ENCODE assay signal across 9 cellular contexts in genomic region chr17:75346906-75347305, GRCh38. TPM values are rescaled to one million over a fixed set of nuclear protein-coding genes. Genes with fewer than 3 reads are reported as not detected.
DNase-seq lines count a peak whose midpoint lies in the region; FAIRE-seq lines count a peak whose summit lies in the region.
"Had no signal": no experiment of that assay in that cellular context is flagged by ENCODE, and none has a peak within 500 bp of the region (broad histone marks: within the 10 kb centered on the region; RNA-seq: fewer than 3 reads in every experiment).

No MANE protein-coding gene starts in this region.

- no peaks in the 10 kb centered on the region for H3K27me3 ChIP-seq in CD8-positive, alpha-beta memory T cell (ENCODE audit: insufficient read depth, low read length, poor library complexity, severe bottlenecking)
- no peaks in the 10 kb centered on the region for H3K27me3 ChIP-seq in mononuclear cell (ENCODE audit: insufficient read depth, low read length)

- POLR2A ChIA-PET in CD8-positive, alpha-beta memory T cell (lab: Charles Lee) = interaction anchor here (1.0 kb wide), 1 partner anchor 8 kb away, joined by 3 read pairs; no protein-coding TSS in a partner anchor

- CTCF ChIA-PET in CD8-positive, alpha-beta memory T cell (lab: Charles Lee) = interaction anchor here (1.2 to 3.6 kb wide), 3 partner anchors 10 to 58 kb away, joined by 3 to 18 read pairs (median 4); partner anchors contain the start of gene SLC25A19

- no peaks in the 10 kb centered on the region for H3K9me3 Mint-ChIP-seq in CD8-positive, alpha-beta memory T cell
- no peaks in the 10 kb centered on the region for H3K9me3 Mint-ChIP-seq in activated T-helper 1 cell treated with anti-CD3 and anti-CD28 coated beads, Interleukin-12 subunit alpha, Interleukin-12 subunit beta, Interleukin-2, Interleukin-4 antibody, amounts not matched to agents 30 ng/mL and 10 ng/mL and 1 ng/mL, durations not matched to agents 14 hours and 24 hours and 36 hours

- H3K4me1 ChIP-seq in CD8-positive, alpha-beta memory T cell (ENCODE audit: insufficient read depth, low read length) = peaks cover 87% of the 10 kb centered on the region
- H3K4me1 ChIP-seq in mononuclear cell (ENCODE audit: insufficient read depth, low read length) = peaks cover 97% of the 10 kb centered on the region

- no peaks in the 10 kb centered on the region for H3K27me3 Mint-ChIP-seq in CD8-positive, alpha-beta memory T cell
- H3K27me3 Mint-ChIP-seq in activated T-helper 1 cell treated with anti-CD3 and anti-CD28 coated beads, Interleukin-12 subunit alpha, Interleukin-12 subunit beta, Interleukin-2, Interleukin-4 antibody, amounts not matched to agents 30 ng/mL and 10 ng/mL and 1 ng/mL, durations not matched to agents 14 hours and 24 hours and 36 hours (ENCODE audit: insufficient read depth) = no peaks in the 10 kb centered on the region

- H3K27ac ChIP-seq in CD8-positive, alpha-beta memory T cell (ENCODE audit: low read depth, low read length) = peak overlapping the region; percentile 11

- peak overlapping the region; percentile 69 to 94 (median 88) for H3K27ac Mint-ChIP-seq in CD8-positive, alpha-beta memory T cell
- H3K27ac Mint-ChIP-seq in activated T-helper 1 cell treated with anti-CD3 and anti-CD28 coated beads, Interleukin-12 subunit alpha, Interleukin-12 subunit beta, Interleukin-2, Interleukin-4 antibody, amounts not matched to agents 30 ng/mL and 10 ng/mL and 1 ng/mL, durations not matched to agents 14 hours and 24 hours and 36 hours = peak overlapping the region; percentile 77

- FAIRE-seq in HTR-8/SVneo (lab: Jason Lieb, UNC) = no peak

- intact Hi-C loops in activated T-helper 1 cell treated with anti-CD3 and anti-CD28 coated beads, Interleukin-12 subunit alpha, Interleukin-12 subunit beta, Interleukin-2, Interleukin-4 antibody, amounts not matched to agents 30 ng/mL and 10 ng/mL and 1 ng/mL, durations not matched to agents 14 hours and 24 hours and 36 hours (cut with micrococcal nuclease) = loop anchor here (1.0 to 2.0 kb wide), 4 partner anchors 9 to 47 kb away; no protein-coding TSS in a partner anchor

- H3K36me3 ChIP-seq in CD8-positive, alpha-beta memory T cell (ENCODE audit: insufficient read depth, low read length) = no peaks in the 10 kb centered on the region

- no peak overlapping the region for H3K4me3 ChIP-seq in CD8-positive, alpha-beta memory T cell (ENCODE audit: low read length)
- H3K4me3 ChIP-seq in mononuclear cell (ENCODE audit: low read length) = peak overlapping the region; percentile 14

- no peaks in the 10 kb centered on the region for H3K9me3 ChIP-seq in CD8-positive, alpha-beta memory T cell (ENCODE audit: low read length)
- H3K9me3 ChIP-seq in mononuclear cell (ENCODE audit: low read depth, low read length) = no peaks in the 10 kb centered on the region

- peaks cover 0 to 2% (median 0%) of the 10 kb centered on the region in 3 donors for H3K36me3 Mint-ChIP-seq in CD8-positive, alpha-beta memory T cell
- peaks cover 4% of the 10 kb centered on the region for H3K36me3 Mint-ChIP-seq in activated T-helper 1 cell treated with anti-CD3 and anti-CD28 coated beads, Interleukin-12 subunit alpha, Interleukin-12 subunit beta, Interleukin-2, Interleukin-4 antibody, amounts not matched to agents 30 ng/mL and 10 ng/mL and 1 ng/mL, durations not matched to agents 14 hours and 24 hours and 36 hours (ENCODE audit: low read depth)

- H3K4me3 Mint-ChIP-seq in CD8-positive, alpha-beta memory T cell = peak overlapping the region in 6 of 7 donors; percentile 77 to 88 (median 81)
- H3K4me3 Mint-ChIP-seq in activated T-helper 1 cell treated with anti-CD3 and anti-CD28 coated beads, Interleukin-12 subunit alpha, Interleukin-12 subunit beta, Interleukin-2, Interleukin-4 antibody, amounts not matched to agents 30 ng/mL and 10 ng/mL and 1 ng/mL, durations not matched to agents 14 hours and 24 hours and 36 hours = peak overlapping the region; percentile 67

- no peak for DNase-seq in CD8-positive, alpha-beta memory T cell
- DNase-seq in HTR-8/SVneo (ENCODE audit: insufficient read length, low spot score) (peak; percentile 42), NCI-H1694 treated with DMSO at 0.1 percent for 48 hours (lab: John Stamatoyannopoulos, UW) (no peak), NOMO-1 (lab: John Stamatoyannopoulos, UW; ENCODE audit: unreplicated experiment in 2 of 2) (no peak), amniotic stem cell (lab: John Stamatoyannopoulos, UW) (no peak), NCI-H1092 (lab: John Stamatoyannopoulos, UW) (no peak)
- no peak for DNase-seq in activated T-helper 1 cell treated with anti-CD3 and anti-CD28 coated beads, Interleukin-12 subunit alpha, Interleukin-12 subunit beta, Interleukin-2, Interleukin-4 antibody, amounts not matched to agents 30 ng/mL and 10 ng/mL and 1 ng/mL, durations not matched to agents 14 hours and 24 hours and 36 hours (ENCODE audit: low spot score)
- DNase-seq: SIG-M5 had no signal

- H3K4me1 Mint-ChIP-seq in CD8-positive, alpha-beta memory T cell = peaks cover 88 to 100% (median 99%) of the 10 kb centered on the region in 3 donors
- H3K4me1 Mint-ChIP-seq in activated T-helper 1 cell treated with anti-CD3 and anti-CD28 coated beads, Interleukin-12 subunit alpha, Interleukin-12 subunit beta, Interleukin-2, Interleukin-4 antibody, amounts not matched to agents 30 ng/mL and 10 ng/mL and 1 ng/mL, durations not matched to agents 14 hours and 24 hours and 36 hours (ENCODE audit: low read depth) = peaks cover 88% of the 10 kb centered on the region

RNA-seq across cellular contexts. Expression of gene SLC25A19, which starts 57.7 kb away (rescaled TPM):
- 100 to 1,000 TPM; 119 to 126 TPM for total RNA-seq in CD8-positive, alpha-beta memory T cell
- 15.5 TPM for polyA plus RNA-seq in CD8-positive, alpha-beta memory T cell
- total RNA-seq in activated T-helper 1 cell treated with anti-CD3 and anti-CD28 coated beads, Interleukin-12 subunit alpha, Interleukin-12 subunit beta, Interleukin-2, Interleukin-4 antibody, amounts not matched to agents 30 ng/mL and 10 ng/mL and 1 ng/mL, durations not matched to agents 14 hours and 24 hours and 36 hours = 119 and 126 TPM in 2 replicates
- 5.9 TPM for total RNA-seq in mononuclear cell

RNA-seq across cellular contexts. Expression of gene GRB2, which starts 58.6 kb away (rescaled TPM):
- 100 to 1,000 TPM; 180 to 189 TPM for total RNA-seq in CD8-positive, alpha-beta memory T cell
- 158 TPM for polyA plus RNA-seq in CD8-positive, alpha-beta memory T cell
- total RNA-seq in activated T-helper 1 cell treated with anti-CD3 and anti-CD28 coated beads, Interleukin-12 subunit alpha, Interleukin-12 subunit beta, Interleukin-2, Interleukin-4 antibody, amounts not matched to agents 30 ng/mL and 10 ng/mL and 1 ng/mL, durations not matched to agents 14 hours and 24 hours and 36 hours = 172 and 183 TPM in 2 replicates
- total RNA-seq in mononuclear cell = 151 TPM

Comparison
In these comparisons a context has a peak if more than half of its experiments do, and no peak if none do; other contexts are left out.
1. RNA of gene SLC25A19, which starts 57.7 kb away (total RNA-seq): 119 to 126 TPM in CD8-positive, alpha-beta memory T cell and 119 to 126 TPM in activated T-helper 1 cell treated with anti-CD3 and anti-CD28 coated beads, Interleukin-12 subunit alpha, Interleukin-12 subunit beta, Interleukin-2, Interleukin-4 antibody, amounts not matched to agents 30 ng/mL and 10 ng/mL and 1 ng/mL, durations not matched to agents 14 hours and 24 hours and 36 hours; 5.9 TPM in mononuclear cell (single experiment); every median in the first group is over 10 times any median in the second.